Comparison of ENCODE assay signal across 11 cellular contexts in the genomic region with DNA sequence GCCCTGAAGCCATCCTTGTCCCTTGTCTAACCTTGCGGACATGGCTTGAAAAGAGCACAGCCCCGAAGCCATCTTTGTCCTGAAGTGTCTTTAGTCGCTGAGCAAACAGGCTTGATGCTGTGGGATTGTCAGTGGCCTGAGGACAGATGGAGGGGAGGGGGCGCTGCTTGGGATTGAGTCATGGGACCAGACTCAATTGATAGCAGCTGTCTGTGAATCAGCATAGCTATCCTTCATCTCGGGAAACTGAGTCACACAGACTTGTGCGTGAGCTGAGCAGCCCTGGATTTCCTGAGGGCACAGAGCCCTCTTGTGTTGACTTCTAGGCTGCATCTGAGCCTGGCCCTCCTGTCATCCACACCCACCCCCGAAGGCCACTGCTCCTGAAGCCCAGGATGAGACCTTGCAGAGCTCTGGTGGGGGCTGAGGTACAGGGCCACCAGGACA. TPM values are rescaled to one million over a fixed set of nuclear protein-coding genes. Genes with fewer than 3 reads are reported as not detected.
DNase-seq lines count a peak whose midpoint lies in the region; ATAC-seq and TF ChIP-seq lines count a peak whose summit lies in the region.
"Had no signal": no experiment of that assay in that cellular context is flagged by ENCODE, and none has a peak within 500 bp of the region (broad histone marks: within the 10 kb centered on the region; RNA-seq: fewer than 3 reads in every experiment).

No MANE protein-coding gene starts in this region.

- TF ChIP-seq CTCF in cardiac muscle cell (IDR thresholded peaks at IDR 0.05; ENCODE audit: low read depth, low read length) (peak; percentile 39), Loucy (conservative IDR thresholded peaks at IDR 0.05; ENCODE audit: low read length) (peak; percentile 37), tibial artery (IDR thresholded peaks at IDR 0.05) (no peak)

- no peak overlapping the region for H3K9ac ChIP-seq in Loucy (ENCODE audit: low read depth, low read length, poor library complexity, severe bottlenecking)

- peaks cover 50% of the 10 kb centered on the region for H4K20me1 ChIP-seq in Loucy (ENCODE audit: insufficient read depth, low read length, poor library complexity, severe bottlenecking)

- H3F3A ChIP-seq in Loucy (ENCODE audit: low read depth), result 0 out of 2 replicates have a peak, but pooled peaks cover 8% of the 10 kb centered on the region

- H3K27ac ChIP-seq in cardiac muscle cell (no peak overlapping the region), tibial artery (no peak overlapping the region)
- H3K27ac ChIP-seq: esophagus squamous epithelium had no signal

- peaks cover 33% of the 10 kb centered on the region for H3K36me3 Mint-ChIP-seq in central memory CD8-positive, alpha-beta T cell (ENCODE audit: insufficient read depth)
- H3K36me3 Mint-ChIP-seq in stimulated activated effector memory CD8-positive, alpha-beta T cell treated with anti-CD3 and anti-CD28 coated beads, Interleukin-12 subunit alpha, Interleukin-12 subunit beta, amount 100 ng/mL, for 72 hours, result peaks cover 96% of the 10 kb centered on the region

- peak overlapping the region; percentile 86 for H3K27ac Mint-ChIP-seq in central memory CD8-positive, alpha-beta T cell (ENCODE audit: low read depth)
- H3K27ac Mint-ChIP-seq in stimulated activated effector memory CD8-positive, alpha-beta T cell treated with anti-CD3 and anti-CD28 coated beads, Interleukin-12 subunit alpha, Interleukin-12 subunit beta, amount 100 ng/mL, for 72 hours, result peak overlapping the region; percentile 88
- H3K27ac Mint-ChIP-seq: nephron progenitor cell had no signal

- no peaks in the 10 kb centered on the region for H3K9me3 Mint-ChIP-seq in central memory CD8-positive, alpha-beta T cell
- H3K9me3 Mint-ChIP-seq in stimulated activated effector memory CD8-positive, alpha-beta T cell treated with anti-CD3 and anti-CD28 coated beads, Interleukin-12 subunit alpha, Interleukin-12 subunit beta, amount 100 ng/mL, for 72 hours, result no peaks in the 10 kb centered on the region
- H3K9me3 Mint-ChIP-seq: nephron progenitor cell had no signal

- H3K9me3 ChIP-seq in cardiac muscle cell (ENCODE audit: low read depth) (no peaks in the 10 kb centered on the region), Loucy (ENCODE audit: insufficient read depth, low read depth, low read length) (no peaks in the 10 kb centered on the region), tibial artery (no peaks in the 10 kb centered on the region)
- H3K9me3 ChIP-seq: esophagus squamous epithelium had no signal

- H3K27me3 Mint-ChIP-seq in central memory CD8-positive, alpha-beta T cell, result no peaks in the 10 kb centered on the region

- no peak overlapping the region for H2AFZ ChIP-seq in Loucy (ENCODE audit: low read length)

- H3K4me3 ChIP-seq in cardiac muscle cell, result no peak overlapping the region
- no peak overlapping the region for H3K4me3 ChIP-seq in Loucy (ENCODE audit: low read length, poor library complexity, severe bottlenecking)
- H3K4me3 ChIP-seq in tibial artery, result no peak overlapping the region
- H3K4me3 ChIP-seq: esophagus squamous epithelium had no signal

- peaks cover 4% of the 10 kb centered on the region; the same call in 1 of the 2 replicates for H3K79me2 ChIP-seq in Loucy (ENCODE audit: insufficient read depth, low read length)

- H3K4me2 ChIP-seq in Loucy (ENCODE audit: low read depth, low read length, poor library complexity, severe bottlenecking), result no peak overlapping the region

- peaks cover 37% of the 10 kb centered on the region for H3K27me3 ChIP-seq in cardiac muscle cell
- no peaks in the 10 kb centered on the region for H3K27me3 ChIP-seq in Loucy (ENCODE audit: insufficient read depth, low read length, poor library complexity, severe bottlenecking)
- H3K27me3 ChIP-seq in tibial artery, result peaks cover 0 to 39% of the 10 kb centered on the region in 2 donors

- no peak for DNase-seq in cardiac muscle cell (ENCODE audit: low read depth in 1 of 2, low spot score in 1 of 2)
- no peak for DNase-seq in cardiac septum (ENCODE audit: low spot score)
- no peak for DNase-seq in central memory CD8-positive, alpha-beta T cell (ENCODE audit: low spot score in 2 of 2)
- no peak for DNase-seq in stimulated activated effector memory CD8-positive, alpha-beta T cell treated with anti-CD3 and anti-CD28 coated beads, Interleukin-12 subunit alpha, Interleukin-12 subunit beta, amount 100 ng/mL, for 72 hours (ENCODE audit: low spot score in 2 of 2)
- DNase-seq in tibial artery, result no peak
- no peak for DNase-seq in HK-2 (ENCODE audit: unreplicated experiment)
- DNase-seq: esophagus squamous epithelium, NCI-H2081, nephron progenitor cell had no signal

- no peaks in the 10 kb centered on the region for H3K9me2 ChIP-seq in Loucy (replicated peaks; ENCODE audit: low read depth, low read length)

- H3K4me1 Mint-ChIP-seq in central memory CD8-positive, alpha-beta T cell, result peaks cover 19% of the 10 kb centered on the region
- H3K4me1 Mint-ChIP-seq in stimulated activated effector memory CD8-positive, alpha-beta T cell treated with anti-CD3 and anti-CD28 coated beads, Interleukin-12 subunit alpha, Interleukin-12 subunit beta, amount 100 ng/mL, for 72 hours, result peaks cover 51% of the 10 kb centered on the region
- H3K4me1 Mint-ChIP-seq: nephron progenitor cell had no signal

- H3K4me3 Mint-ChIP-seq in central memory CD8-positive, alpha-beta T cell, result no peak overlapping the region
- H3K4me3 Mint-ChIP-seq in stimulated activated effector memory CD8-positive, alpha-beta T cell treated with anti-CD3 and anti-CD28 coated beads, Interleukin-12 subunit alpha, Interleukin-12 subunit beta, amount 100 ng/mL, for 72 hours, result no peak overlapping the region
- H3K4me3 Mint-ChIP-seq: nephron progenitor cell had no signal

- no peaks in the 10 kb centered on the region for H3K36me3 ChIP-seq in cardiac muscle cell
- H3K36me3 ChIP-seq in Loucy (ENCODE audit: insufficient read depth, low read length), result peaks cover 49% of the 10 kb centered on the region; the same call in 1 of the 2 replicates
- no peaks in the 10 kb centered on the region for H3K36me3 ChIP-seq in tibial artery
- H3K36me3 ChIP-seq: esophagus squamous epithelium had no signal

- intact Hi-C loops in cardiac septum (cut with DNase I) (no loop called here), tibial artery (cut with DNase I; ENCODE audit: low total_unique reads) (loop anchor here (10.0 kb wide), 1 partner anchor 170 kb away; no protein-coding TSS in a partner anchor)

- H3K4me1 ChIP-seq in cardiac muscle cell (ENCODE audit: low read depth) (no peaks in the 10 kb centered on the region), Loucy (ENCODE audit: insufficient read depth, low read length, poor library complexity, severe bottlenecking) (no peaks in the 10 kb centered on the region), tibial artery (peaks cover 0 to 14% (median 12%) of the 10 kb centered on the region in 4 donors)

- no peak for ATAC-seq in central memory CD8-positive, alpha-beta T cell (replicated peaks; ENCODE audit: extremely low read depth, poor library complexity, severe bottlenecking)
- ATAC-seq in stimulated activated effector memory CD8-positive, alpha-beta T cell treated with anti-CD3 and anti-CD28 coated beads, Interleukin-12 subunit alpha, Interleukin-12 subunit beta, amount 100 ng/mL, for 72 hours, result peak; percentile 15
- no peak for ATAC-seq in GM18907 (IDR thresholded peaks at IDR 0.05; ENCODE audit: unreplicated experiment)

RNA-seq across cellular contexts. Expression of a gene that starts 14.4 kb away (rescaled TPM):
- total RNA-seq in cardiac muscle cell, result 0.21 and 0.25 TPM in 2 replicates
- polyA plus RNA-seq in cardiac muscle cell, result 0.20 and 0.78 TPM in 2 replicates
- 2.4 TPM for total RNA-seq in cardiac septum

RNA-seq across cellular contexts. Expression of a gene that starts 35.6 kb away (rescaled TPM):
- total RNA-seq in cardiac muscle cell, result 38.3 and 44.9 TPM in 2 replicates
- 59.2 and 65.7 TPM in 2 replicates for polyA plus RNA-seq in cardiac muscle cell
- total RNA-seq in cardiac septum, result 35.3 TPM

Comparison
In these comparisons a context has a peak if more than half of its experiments do, and no peak if none do; other contexts are left out.
1. CTCF ChIP-seq: peak in cardiac muscle cell (single experiment) and Loucy (single experiment); none in tibial artery (0 of 2).